ENCODE assay signal across 13 cellular contexts in genomic region chr16:55832788-55833583, GRCh38. TPM values are rescaled to one million over a fixed set of nuclear protein-coding genes. Genes with fewer than 3 reads are reported as not detected.
DNase-seq lines count a peak whose midpoint lies in the region; ATAC-seq and TF ChIP-seq lines count a peak whose summit lies in the region.
"Had no signal": no experiment of that assay in that cellular context is flagged by ENCODE, and none has a peak within 500 bp of the region (broad histone marks: within the 10 kb centered on the region; RNA-seq: fewer than 3 reads in every experiment).

CES1 (minus strand) TSS chr16:55833096; CDS start chr16:55833055, 41 bp downstream.

- H3K27ac ChIP-seq in endodermal cell (ENCODE audit: low read depth, low read length) = no peak within 1 kb of the TSS
- H3K27ac ChIP-seq in lower lobe of right lung = peak within 1 kb of the TSS; percentile 75
- peak within 1 kb of the TSS; percentile 74 for H3K27ac ChIP-seq in subcutaneous abdominal adipose tissue (ENCODE audit: low read depth, low read length)
- H3K27ac ChIP-seq: epithelial cell of prostate had no signal

- H3K9me3 ChIP-seq in endodermal cell (ENCODE audit: control insufficient read depth, low read length) (no peaks in the 10 kb centered on the region), lower lobe of right lung (no peaks in the 10 kb centered on the region), subcutaneous abdominal adipose tissue (ENCODE audit: control insufficient read depth in 5 of 5, low read length in 5 of 5) (no peaks in the 10 kb centered on the region)

- no peak for TF ChIP-seq POLR2A in NB4 (IDR thresholded peaks at IDR 0.05; ENCODE audit: extremely low read depth, insufficient read length)
- TF ChIP-seq POLR2A in GM18505 (IDR thresholded peaks at IDR 0.05; ENCODE audit: borderline replicate concordance, extremely low read depth, insufficient read depth, insufficient read length) = no peak

- intact Hi-C loops in lower lobe of right lung (cut with DNase I) = no loop called here

- no peaks in the 10 kb centered on the region for H3K9me3 Mint-ChIP-seq in endodermal cell
- H3K9me3 Mint-ChIP-seq: stimulated activated naive CD8-positive, alpha-beta T cell treated with anti-CD3 and anti-CD28 coated beads, Interleukin-15, Interleukin-2, amounts not matched to agents 100 ng/mL and 50 ng/mL, for 24 hours had no signal

- no peak within 1 kb of the TSS for H3K4me3 Mint-ChIP-seq in endodermal cell
- H3K4me3 Mint-ChIP-seq: stimulated activated naive CD8-positive, alpha-beta T cell treated with anti-CD3 and anti-CD28 coated beads, Interleukin-15, Interleukin-2, amounts not matched to agents 100 ng/mL and 50 ng/mL, for 24 hours had no signal

- peak; percentile 95 for DNase-seq in NB4 (ENCODE audit: low read depth)
- peak; percentile 85 for DNase-seq in endodermal cell
- DNase-seq in lower lobe of right lung = peak; percentile 92
- no peak for DNase-seq in NCI-H187 treated with DMSO at 0.1 percent for 48 hours (lab: John Stamatoyannopoulos, UW)
- DNase-seq: activated CD8-positive, alpha-beta memory T cell treated with anti-CD3 and anti-CD28 coated beads for 24 hours; SW 1271 had no signal

- WGBS in endodermal cell (ENCODE audit: insufficient coverage in 1 of 2, insufficient read length in 1 of 2), 2 experiments = 91 to 93% methylated on average over 21 to 27 of the region's 27 CpGs

- no peaks in the 10 kb centered on the region for H3K4me1 ChIP-seq in endodermal cell (ENCODE audit: control insufficient read depth, insufficient read depth, low read length)
- H3K4me1 ChIP-seq in lower lobe of right lung = peaks cover 25% of the 10 kb centered on the region
- peaks cover 5 to 50% (median 29%) of the 10 kb centered on the region in 5 donors for H3K4me1 ChIP-seq in subcutaneous abdominal adipose tissue (ENCODE audit: control insufficient read depth in 5 of 5, insufficient read depth in 5 of 5, low read length in 5 of 5)

- no peak within 1 kb of the TSS for H3K27ac Mint-ChIP-seq in endodermal cell
- H3K27ac Mint-ChIP-seq: IgD-negative memory B cell; stimulated activated naive CD8-positive, alpha-beta T cell treated with anti-CD3 and anti-CD28 coated beads, Interleukin-15, Interleukin-2, amounts not matched to agents 100 ng/mL and 50 ng/mL, for 24 hours had no signal

- ATAC-seq in lower lobe of right lung = peak; percentile 88 to 92
- ATAC-seq in GM18505 (IDR thresholded peaks at IDR 0.05; ENCODE audit: unreplicated experiment) = no peak
- no peak for ATAC-seq in GM21825 (IDR thresholded peaks at IDR 0.05; ENCODE audit: unreplicated experiment)
- no peak for ATAC-seq in GM19324 (IDR thresholded peaks at IDR 0.05; ENCODE audit: low FRiP score, unreplicated experiment)

- H3K9ac ChIP-seq in endodermal cell (ENCODE audit: extremely low read depth, low read length, poor library complexity, severe bottlenecking) (no peak within 1 kb of the TSS), subcutaneous abdominal adipose tissue (ENCODE audit: low read length in 5 of 5) (peak within 1 kb of the TSS in 3 of 5 donors; percentile 31 to 46 (median 38))

- H3K27me3 ChIP-seq in endodermal cell (ENCODE audit: control insufficient read depth, insufficient read depth, low read length, poor library complexity, severe bottlenecking) = peaks cover 5% of the 10 kb centered on the region
- no peaks in the 10 kb centered on the region for H3K27me3 ChIP-seq in lower lobe of right lung (ENCODE audit: low read depth)
- no peaks in the 10 kb centered on the region for H3K27me3 ChIP-seq in subcutaneous abdominal adipose tissue (ENCODE audit: control insufficient read depth in 5 of 5, insufficient read depth in 4 of 5, low read length in 5 of 5)

- no peak for TF ChIP-seq CTCF in NB4 (IDR thresholded peaks at IDR 0.05; ENCODE audit: low read depth, low read length)
- no peak for TF ChIP-seq CTCF in endodermal cell (conservative IDR thresholded peaks at IDR 0.05)
- no peak for TF ChIP-seq CTCF in lower lobe of right lung (IDR thresholded peaks at IDR 0.05)

- peak within 1 kb of the TSS; percentile 51 for H3K4me3 ChIP-seq in NB4 (ENCODE audit: low read depth, low read length)
- no peak within 1 kb of the TSS for H3K4me3 ChIP-seq in endodermal cell (ENCODE audit: low read length)
- H3K4me3 ChIP-seq in lower lobe of right lung = peak within 1 kb of the TSS; percentile 50
- peak within 1 kb of the TSS; percentile 54 to 71 (median 62) for H3K4me3 ChIP-seq in subcutaneous abdominal adipose tissue (ENCODE audit: low read depth in 1 of 5, low read length in 5 of 5)

- no peaks in the 10 kb centered on the region for H3K36me3 ChIP-seq in endodermal cell (ENCODE audit: control insufficient read depth, insufficient read depth, low read length)
- H3K36me3 ChIP-seq in lower lobe of right lung = no peaks in the 10 kb centered on the region
- H3K36me3 ChIP-seq in subcutaneous abdominal adipose tissue (ENCODE audit: control insufficient read depth in 5 of 5, insufficient read depth in 5 of 5, low read length in 5 of 5) = peaks cover 0 to 3% (median 2%) of the 10 kb centered on the region in 5 donors

- H3K4me1 Mint-ChIP-seq in endodermal cell = peaks cover 6% of the 10 kb centered on the region

- H3K27me3 Mint-ChIP-seq in endodermal cell (ENCODE audit: insufficient read depth) = peaks cover 26% of the 10 kb centered on the region

- no peaks in the 10 kb centered on the region for H3K36me3 Mint-ChIP-seq in endodermal cell (ENCODE audit: low read depth)

RNA-seq across cellular contexts. Expression of gene CES1, which starts in this region (rescaled TPM):
- total RNA-seq in endodermal cell (1 to 10 TPM in 1 of 2 donors, not detected in 1; 1.3 TPM), lower lobe of right lung (323 TPM)
- polyA plus RNA-seq in endodermal cell (2013, experiment 1 of 2) = 0.32 TPM
- 0.17 TPM for polyA plus RNA-seq in endodermal cell (2013, experiment 2 of 2)

Comparison
In these comparisons a context has a peak if more than half of its experiments do, and no peak if none do; other contexts are left out.
1. RNA of gene CES1 (total RNA-seq): 323 TPM in lower lobe of right lung (single experiment); 1.3 TPM in endodermal cell; every median in the first group is over 100 times any median in the second.
2. ATAC-seq: peak in lower lobe of right lung (2 of 2); none in GM18505 (single experiment), GM21825 (single experiment) and GM19324 (single experiment).